ENCODE assay signal across 8 cellular contexts in genomic region chr16:551210-551609, GRCh38. TPM values are rescaled to one million over a fixed set of nuclear protein-coding genes. Genes with fewer than 3 reads are reported as not detected.
"Had no signal": no experiment of that assay in that cellular context is flagged by ENCODE, and none has a peak within 500 bp of the region (broad histone marks: within the 10 kb centered on the region; RNA-seq: fewer than 3 reads in every experiment).

No MANE protein-coding gene starts in this region.

- DNase-seq: IMR-90, KBM-7, KG1 had no signal

- ATAC-seq: K562 had no signal

- H3K27ac ChIP-seq: HL-60 had no signal

- H3K4me3 ChIP-seq: K562 had no signal

- FAIRE-seq: HTR-8/SVneo, K562 had no signal

RNA-seq across cellular contexts. Expression of gene PRR35, which starts 9.0 kb away (rescaled TPM):
- total RNA-seq: HT-29, IMR-90 had no signal
- polyA plus RNA-seq: IgD-negative memory B cell, IMR-90 had no signal
